In the genomic region with DNA sequence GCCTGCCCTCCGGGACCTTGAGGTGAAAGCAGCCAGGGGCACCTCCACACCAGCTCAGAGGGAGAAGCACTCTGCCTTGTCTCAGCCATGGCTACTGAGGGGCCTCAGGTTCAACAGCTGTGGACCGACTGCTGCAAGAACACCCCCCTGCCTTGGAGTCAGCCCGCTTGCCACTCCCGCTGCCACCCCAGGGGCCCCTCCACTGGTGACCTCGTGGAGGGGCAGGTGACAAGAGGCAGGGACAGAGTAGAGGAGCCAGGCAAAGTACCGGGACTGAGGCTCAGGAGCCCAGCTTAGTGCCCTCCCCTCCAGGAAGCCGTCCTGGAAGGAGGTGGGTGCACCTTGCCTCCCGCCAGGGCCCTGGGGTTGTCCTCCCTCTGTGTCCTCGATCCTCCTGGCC, we compare ENCODE assay signal across 1 cellular context.
TF ChIP-seq lines count a peak whose summit lies in the region.

No MANE protein-coding gene starts in this region.

TF ChIP-seq in HepG2, 621 proteins besides CTCF, POLR2A, EP300 and RAD21 (continued from another document):
- TF ChIP-seq, protein P1, sequence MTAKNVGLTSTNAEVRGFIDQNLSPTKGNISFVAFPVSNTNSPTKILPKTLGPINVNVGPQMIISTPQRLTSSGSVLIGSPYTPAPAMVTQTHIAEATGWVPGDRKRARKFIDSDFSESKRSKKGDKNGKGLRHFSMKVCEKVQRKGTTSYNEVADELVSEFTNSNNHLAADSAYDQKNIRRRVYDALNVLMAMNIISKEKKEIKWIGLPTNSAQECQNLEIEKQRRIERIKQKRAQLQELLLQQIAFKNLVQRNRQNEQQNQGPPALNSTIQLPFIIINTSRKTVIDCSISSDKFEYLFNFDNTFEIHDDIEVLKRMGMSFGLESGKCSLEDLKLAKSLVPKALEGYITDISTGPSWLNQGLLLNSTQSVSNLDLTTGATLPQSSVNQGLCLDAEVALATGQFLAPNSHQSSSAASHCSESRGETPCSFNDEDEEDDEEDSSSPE (CRISPR knock-in tag; IDR thresholded peaks at IDR 0.05) = no peak
- peak; percentile 59 for TF ChIP-seq AGO2 (optimal IDR thresholded peaks at IDR 0.05; ENCODE audit: low read depth, low read length)
